20 cellular contexts compared by ENCODE assay signal in genomic region chr14:91313852-91314251, GRCh38.
A peak's percentile ranks its signal among the peaks of the same experiment; 100 is the strongest.
DNase-seq lines count a peak whose midpoint lies in the region; ATAC-seq and TF ChIP-seq lines count a peak whose summit lies in the region.
"Had no signal": no experiment of that assay in that cellular context is flagged by ENCODE, and none has a peak within 500 bp of the region (broad histone marks: within the 10 kb centered on the region; RNA-seq: fewer than 3 reads in every experiment).

No MANE protein-coding gene starts in this region.

- peaks cover 18% of the 10 kb centered on the region for H3K4me1 Mint-ChIP-seq in MCF 10A (ENCODE audit: insufficient read depth, unreplicated experiment)
- peaks cover 70% of the 10 kb centered on the region for H3K4me1 Mint-ChIP-seq in T-helper 17 cell
- H3K4me1 Mint-ChIP-seq in endothelial cell (ENCODE audit: unreplicated experiment): peaks cover 5% of the 10 kb centered on the region
- H3K4me1 Mint-ChIP-seq in Caco-2 (ENCODE audit: low read depth, unreplicated experiment): no peaks in the 10 kb centered on the region
- H3K4me1 Mint-ChIP-seq: GM23338 had no signal

- H3K4me3 ChIP-seq in breast epithelium (no peak overlapping the region), Caco-2 (ENCODE audit: low read depth, low read length) (no peak overlapping the region)
- H3K4me3 ChIP-seq: GM12878, GM23338, left ventricle myocardium inferior, thoracic aorta had no signal

- no peak for TF ChIP-seq POLR2A in breast epithelium (IDR thresholded peaks at IDR 0.05)

- H3K36me3 Mint-ChIP-seq in MCF 10A (ENCODE audit: insufficient read depth, unreplicated experiment) (peaks cover 6% of the 10 kb centered on the region), T-helper 17 cell (ENCODE audit: low read depth) (peaks cover 21% of the 10 kb centered on the region), endothelial cell (ENCODE audit: low read depth, unreplicated experiment) (peaks cover 71% of the 10 kb centered on the region), Caco-2 (ENCODE audit: insufficient read depth, unreplicated experiment) (peaks cover 11% of the 10 kb centered on the region)

- no peak for TF ChIP-seq CTCF in MCF 10A (IDR thresholded peaks at IDR 0.05; ENCODE audit: unreplicated experiment)
- TF ChIP-seq CTCF in breast epithelium (IDR thresholded peaks at IDR 0.05): no peak
- no peak for TF ChIP-seq CTCF in endothelial cell (IDR thresholded peaks at IDR 0.05; ENCODE audit: unreplicated experiment)
- no peak for TF ChIP-seq CTCF in Caco-2 (IDR thresholded peaks at IDR 0.05; ENCODE audit: insufficient read depth in 1 of 2, low read depth in 1 of 2, low read length in 1 of 2, severe bottlenecking in 1 of 2, unreplicated experiment in 1 of 2)

- BruUV-seq in MCF 10A (replicated peaks; lab: Mats Ljungman, UMichigan): no TSS peak
- no TSS peak for BruUV-seq in Caco-2 (replicated peaks; lab: Mats Ljungman, UMichigan)

- H3K4me1 ChIP-seq in breast epithelium (peaks cover 0 to 9% of the 10 kb centered on the region in 2 donors), Caco-2 (no peaks in the 10 kb centered on the region)

- no peak for ATAC-seq in T-helper 17 cell
- ATAC-seq: foreskin keratinocyte, GM12878, GM23338, SK-N-SH treated with all-trans-retinoic acid at 6 μM for 48 hours had no signal

- H3K27me3 ChIP-seq in breast epithelium (no peaks in the 10 kb centered on the region), Caco-2 (replicated peaks; ENCODE audit: control insufficient read depth, insufficient read depth, low read length) (no peaks in the 10 kb centered on the region)
- H3K27me3 ChIP-seq: foreskin keratinocyte had no signal

- H3K9me3 ChIP-seq in breast epithelium (no peaks in the 10 kb centered on the region), T-helper 17 cell (ENCODE audit: control insufficient read depth, low read length, poor library complexity, severe bottlenecking) (no peaks in the 10 kb centered on the region), Caco-2 (no peaks in the 10 kb centered on the region)
- H3K9me3 ChIP-seq: left ventricle myocardium inferior, thoracic aorta had no signal

- H3K27ac Mint-ChIP-seq in MCF 10A (ENCODE audit: low read depth, unreplicated experiment) (peak overlapping the region; percentile 61), T-helper 17 cell (peak overlapping the region; percentile 99), endothelial cell (ENCODE audit: unreplicated experiment) (no peak overlapping the region), Caco-2 (ENCODE audit: unreplicated experiment) (no peak overlapping the region)
- H3K27ac Mint-ChIP-seq: GM23338 had no signal

- H3K9me3 Mint-ChIP-seq in MCF 10A (ENCODE audit: unreplicated experiment) (no peaks in the 10 kb centered on the region), endothelial cell (ENCODE audit: unreplicated experiment) (peaks cover 6% of the 10 kb centered on the region), Caco-2 (ENCODE audit: unreplicated experiment) (no peaks in the 10 kb centered on the region)

- DNase-seq in MCF 10A (ENCODE audit: unreplicated experiment) (no peak), breast epithelium (ENCODE audit: low spot score in 2 of 2) (no peak), T-helper 17 cell (no peak), endothelial cell (ENCODE audit: low spot score) (no peak), NCI-H2196 (lab: John Stamatoyannopoulos, UW; ENCODE audit: unreplicated experiment) (no peak), 8988T (no peak), Caco-2 (no peak)
- DNase-seq: activated CD4-positive, CD25-positive, alpha-beta regulatory T cell treated with anti-CD3 and anti-CD28 coated beads, Interleukin-2, amount 50 U/mL, for 72 hours; activated naive CD4-positive, alpha-beta T cell treated with anti-CD3 and anti-CD28 coated beads, Interleukin-2, amount 50 U/mL, for 16 hours; DMS79 treated with DMSO at 0.1 percent for 48 hours; effector CD8-positive, alpha-beta T cell; foreskin keratinocyte; left ventricle myocardium inferior; NCI-H1105; NCI-H2029; NCI-H82 had no signal

- intact Hi-C loops in MCF 10A (cut with micrococcal nuclease): no loop called here
- intact Hi-C loops in breast epithelium (cut with DNase I; ENCODE audit: low total_unique reads): no loop called here
- intact Hi-C loops in Caco-2 (cut with micrococcal nuclease; ENCODE audit: unreplicated experiment): no loop called here

- H3K36me3 ChIP-seq in breast epithelium: no peaks in the 10 kb centered on the region
- H3K36me3 ChIP-seq in Caco-2 (ENCODE audit: control insufficient read depth, insufficient read depth, low read length): no peaks in the 10 kb centered on the region
- H3K36me3 ChIP-seq: thoracic aorta had no signal

- no peak overlapping the region for H3K27ac ChIP-seq in breast epithelium
- H3K27ac ChIP-seq: foreskin keratinocyte, left ventricle myocardium inferior, thoracic aorta had no signal

- H3K4me3 Mint-ChIP-seq in MCF 10A (ENCODE audit: unreplicated experiment) (no peak overlapping the region), T-helper 17 cell (peak overlapping the region; percentile 75), endothelial cell (ENCODE audit: unreplicated experiment) (peak overlapping the region; percentile 79), Caco-2 (ENCODE audit: unreplicated experiment) (no peak overlapping the region)
- H3K4me3 Mint-ChIP-seq: GM23338 had no signal

- no peaks in the 10 kb centered on the region for H3K27me3 Mint-ChIP-seq in MCF 10A (ENCODE audit: insufficient read depth, unreplicated experiment)
- no peaks in the 10 kb centered on the region for H3K27me3 Mint-ChIP-seq in T-helper 17 cell
- peaks cover 12% of the 10 kb centered on the region for H3K27me3 Mint-ChIP-seq in endothelial cell (ENCODE audit: unreplicated experiment)
- H3K27me3 Mint-ChIP-seq in Caco-2 (ENCODE audit: insufficient read depth, unreplicated experiment): no peaks in the 10 kb centered on the region

- POLR2A ChIA-PET in MCF 10A (lab: Yijun Ruan, JAX): no interaction called here
- POLR2A ChIA-PET in Caco-2 (lab: Charles Lee): no interaction called here

- CTCF ChIA-PET in MCF 10A (lab: Yijun Ruan, JAX): interaction anchor here (0.5 to 3.5 kb wide), 3 partner anchors 15 to 27 kb away, joined by 3 to 8 read pairs (median 3); no protein-coding TSS in a partner anchor
- CTCF ChIA-PET in Caco-2 (lab: Charles Lee): interaction anchor here (1.3 kb wide), 1 partner anchor 10 kb away, joined by 4 read pairs; no protein-coding TSS in a partner anchor

Comparison
In these comparisons a context has a peak if more than half of its experiments do, and no peak if none do; other contexts are left out.
1. H3K27ac Mint-ChIP-seq: peak in MCF 10A (single experiment) and T-helper 17 cell (single experiment); none in endothelial cell (single experiment) and Caco-2 (single experiment).
2. H3K4me3 Mint-ChIP-seq: peak in T-helper 17 cell (single experiment) and endothelial cell (single experiment); none in MCF 10A (single experiment) and Caco-2 (single experiment).